In the genomic region with DNA sequence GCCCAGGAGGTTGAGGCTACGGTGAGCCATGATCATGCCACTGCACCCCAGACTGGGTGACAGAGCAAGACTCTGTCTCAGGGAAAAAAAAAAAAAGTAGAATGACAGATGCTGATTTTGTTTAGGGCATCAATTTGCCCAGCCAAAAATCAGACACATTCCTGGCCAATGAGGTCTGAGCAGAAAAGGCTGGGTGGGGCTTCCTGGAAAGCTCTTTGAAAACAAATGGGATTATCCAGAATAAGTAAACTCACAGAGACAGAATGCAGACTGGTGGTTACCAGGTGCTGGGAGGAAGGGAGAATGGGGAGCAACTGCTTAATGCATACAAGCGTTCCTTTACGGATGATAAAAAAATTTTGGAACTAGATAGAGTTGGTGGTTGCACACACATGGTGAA, we compare ENCODE assay signal across 18 cellular contexts. TPM values are rescaled to one million over a fixed set of nuclear protein-coding genes. Genes with fewer than 3 reads are reported as not detected.
DNase-seq lines count a peak whose midpoint lies in the region; ATAC-seq and TF ChIP-seq lines count a peak whose summit lies in the region.
"Had no signal": no experiment of that assay in that cellular context is flagged by ENCODE, and none has a peak within 500 bp of the region (broad histone marks: within the 10 kb centered on the region; RNA-seq: fewer than 3 reads in every experiment).

No MANE protein-coding gene starts in this region.

- H3K9me3 ChIP-seq in left ventricle myocardium inferior (replicated peaks) (peaks cover 22% of the 10 kb centered on the region), neural progenitor cell (ENCODE audit: low read depth) (no peaks in the 10 kb centered on the region)

- H4K20me1 ChIP-seq in neural progenitor cell (ENCODE audit: low read depth) = no peaks in the 10 kb centered on the region

- no peaks in the 10 kb centered on the region for H3K79me2 ChIP-seq in neural progenitor cell (ENCODE audit: low read depth)

- no peak overlapping the region for H3K9ac ChIP-seq in neural progenitor cell

- H3K27me3 Mint-ChIP-seq in neural progenitor cell (ENCODE audit: insufficient read depth, low read depth) = peaks cover 3% of the 10 kb centered on the region

- H3K4me2 ChIP-seq in neural progenitor cell = no peak overlapping the region

- no peaks in the 10 kb centered on the region for H3K36me3 Mint-ChIP-seq in neural progenitor cell

- H2AFZ ChIP-seq in neural progenitor cell (replicated peaks) = no peak overlapping the region

- in situ Hi-C loops in astrocyte of the spinal cord (cut with HindIII; ENCODE audit: low sequenced_read_pairs) = no loop called here

- intact Hi-C loops in left ventricle myocardium inferior (cut with micrococcal nuclease) = no loop called here
- intact Hi-C loops in left cardiac atrium (cut with DNase I) = no loop called here
- intact Hi-C loops in posterior cingulate gyrus (cut with DNase I) = no loop called here

- no peak overlapping the region for H3K4me3 ChIP-seq in left ventricle myocardium inferior
- no peak overlapping the region for H3K4me3 ChIP-seq in astrocyte of the spinal cord (ENCODE audit: low read depth, low read length)
- H3K4me3 ChIP-seq in neural progenitor cell = no peak overlapping the region

- DNase-seq in left ventricle myocardium inferior = no peak
- DNase-seq in left cardiac atrium = no peak
- DNase-seq in NCI-H2171 treated with DMSO at 0.1 percent for 48 hours (lab: John Stamatoyannopoulos, UW) = peak; percentile 43
- peak; percentile 24 for DNase-seq in astrocyte of the spinal cord (ENCODE audit: low read depth, low spot score)
- no peak for DNase-seq in activated effector memory CD4-positive, alpha-beta T cell treated with Interleukin-2 at 50 U/mL for 16 hours
- no peak for DNase-seq in neural progenitor cell (ENCODE audit: low spot score)
- DNase-seq in AG08396 (ENCODE audit: low spot score) = no peak
- no peak for DNase-seq in posterior cingulate gyrus
- DNase-seq: AML-193, COR-L47, DMS53, H9, Kasumi-1, NCI-H1105 treated with DMSO at 0.1 percent for 48 hours, NCI-H187 treated with DMSO at 0.1 percent for 48 hours, NCI-H446 treated with DMSO at 0.1 percent for 48 hours had no signal

- no peak overlapping the region for H3K4me3 Mint-ChIP-seq in neural progenitor cell
- H3K4me3 Mint-ChIP-seq: H9, IgD-negative memory B cell had no signal

- TF ChIP-seq CTCF in left ventricle myocardium inferior (IDR thresholded peaks at IDR 0.05; ENCODE audit: borderline replicate concordance) (no peak), astrocyte of the spinal cord (IDR thresholded peaks at IDR 0.05; ENCODE audit: low read depth, low read length) (no peak), neural progenitor cell (IDR thresholded peaks at IDR 0.05) (no peak)

- no peak overlapping the region for H3K27ac Mint-ChIP-seq in neural progenitor cell
- H3K27ac Mint-ChIP-seq: H9 had no signal

- ATAC-seq in left cardiac atrium = no peak

- H3K36me3 ChIP-seq in left ventricle myocardium inferior = no peaks in the 10 kb centered on the region
- no peaks in the 10 kb centered on the region for H3K36me3 ChIP-seq in neural progenitor cell

- H3K27me3 ChIP-seq in left ventricle myocardium inferior (ENCODE audit: low read depth) (no peaks in the 10 kb centered on the region), neural progenitor cell (no peaks in the 10 kb centered on the region)

- H3K4me1 Mint-ChIP-seq in neural progenitor cell = peaks cover 3% of the 10 kb centered on the region

- H3K4me1 ChIP-seq in left ventricle myocardium inferior = peaks cover 17% of the 10 kb centered on the region
- H3K4me1 ChIP-seq in neural progenitor cell = peaks cover 6% of the 10 kb centered on the region

- H3K9me3 Mint-ChIP-seq in neural progenitor cell = no peaks in the 10 kb centered on the region

- H3F3A ChIP-seq in neural progenitor cell (ENCODE audit: low read depth) = no peaks in the 10 kb centered on the region

- H3K27ac ChIP-seq in left ventricle myocardium inferior (replicated peaks) (peak overlapping the region; percentile 1), neural progenitor cell (no peak overlapping the region)

RNA-seq across cellular contexts. Expression of gene CITED4, which starts 10.1 kb away (rescaled TPM):
- total RNA-seq in left ventricle myocardium inferior (24.4 TPM), left cardiac atrium (10 to 100 TPM; 22.9 to 26.5 TPM), neural progenitor cell (ENCODE audit: low replicate concordance) (0.77 and 12.8 TPM in 2 replicates)
- total RNA-seq: HT1080 had no signal

Comparison
In these comparisons a context has a peak if more than half of its experiments do, and no peak if none do; other contexts are left out.
1. DNase-seq: peak in NCI-H2171 treated with DMSO at 0.1 percent for 48 hours (single experiment) and astrocyte of the spinal cord (single experiment); none in left ventricle myocardium inferior (single experiment), left cardiac atrium (single experiment), activated effector memory CD4-positive, alpha-beta T cell treated with Interleukin-2 at 50 U/mL for 16 hours (single experiment), neural progenitor cell (single experiment), AG08396 (single experiment) and posterior cingulate gyrus (0 of 10).